ENCODE assay signal across 2 cellular contexts in genomic region chr3:47267490-47267824, GRCh38.
TF ChIP-seq lines count a peak whose summit lies in the region.

No MANE protein-coding gene starts in this region.

TF ChIP-seq in A549, 52 proteins besides CTCF, POLR2A, EP300 and RAD21:
- no peak for TF ChIP-seq ELK1 (IDR thresholded peaks at IDR 0.05; ENCODE audit: low read depth, low read length)
- TF ChIP-seq HDAC2 (IDR thresholded peaks at IDR 0.05) = no peak
- no peak for TF ChIP-seq RNF2 (IDR thresholded peaks at IDR 0.05; ENCODE audit: borderline replicate concordance, low read depth)
- peak; percentile 86 for TF ChIP-seq MAFK (IDR thresholded peaks at IDR 0.05; ENCODE audit: partially characterized antibody)
- no peak for TF ChIP-seq NPAS2 (CRISPR knock-in tag; IDR thresholded peaks at IDR 0.05; ENCODE audit: borderline replicate concordance)
- no peak for TF ChIP-seq ZNF302 (CRISPR knock-in tag; IDR thresholded peaks at IDR 0.05)
- no peak for TF ChIP-seq FOXS1 (CRISPR knock-in tag; IDR thresholded peaks at IDR 0.05)

TF ChIP-seq in H1, 55 proteins besides CTCF, POLR2A, EP300 and RAD21:
- TF ChIP-seq CREB1 (IDR thresholded peaks at IDR 0.05) (no peak), MAFK (IDR thresholded peaks at IDR 0.05; ENCODE audit: low read depth, low read length) (peak; percentile 64; the same call in 1 of the 2 replicates), CHD7 (IDR thresholded peaks at IDR 0.05; ENCODE audit: insufficient replicate concordance, low read length) (no peak), RXRA (IDR thresholded peaks at IDR 0.05; ENCODE audit: insufficient read depth, low read depth, low read length) (no peak)
